ENCODE assay signal across 8 cellular contexts in the genomic region with DNA sequence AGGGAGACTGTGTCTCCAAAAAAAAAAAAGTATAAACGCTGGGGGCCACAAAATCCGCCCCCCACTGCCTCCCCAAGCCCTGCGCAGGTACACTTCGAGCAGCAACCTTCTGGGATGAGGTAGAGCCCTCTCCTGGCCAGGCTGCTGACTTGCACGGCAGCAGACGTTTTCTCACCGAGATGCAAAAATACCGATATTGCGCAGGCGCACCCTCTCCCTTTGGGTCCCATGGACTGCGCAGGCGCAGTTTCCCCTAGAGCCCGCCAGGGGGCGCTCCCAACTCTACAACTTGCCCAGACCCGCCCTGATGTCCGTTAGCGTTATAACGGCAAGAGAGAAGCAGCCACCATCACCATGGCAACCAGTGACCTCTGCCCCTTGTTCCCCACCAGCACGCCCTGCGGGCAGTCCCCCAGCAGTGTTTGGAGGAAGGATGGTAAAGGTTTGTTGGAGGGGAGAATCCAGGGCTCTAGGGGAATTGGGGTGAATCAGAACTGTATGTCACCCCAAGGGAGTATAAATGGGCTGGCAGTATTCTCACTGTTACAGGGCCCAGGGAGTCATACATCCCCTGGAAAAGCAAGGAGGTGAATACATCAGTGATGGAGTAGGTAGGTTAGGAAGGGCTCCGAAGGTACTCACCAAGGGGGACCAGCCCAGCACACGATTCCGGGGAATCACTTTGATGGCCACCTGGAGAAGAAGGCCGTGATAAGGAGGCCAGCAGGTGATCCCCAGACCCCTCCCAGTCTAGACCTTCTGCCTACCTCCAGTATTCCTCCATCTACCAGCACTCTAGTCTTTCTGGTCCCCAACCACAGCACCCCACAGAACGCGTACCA. TPM values are rescaled to one million over a fixed set of nuclear protein-coding genes. Genes with fewer than 3 reads are reported as not detected.
DNase-seq lines count a peak whose midpoint lies in the region; ATAC-seq and TF ChIP-seq lines count a peak whose summit lies in the region.

No MANE protein-coding gene starts in this region.

- H3K27me3 Mint-ChIP-seq in T-cell: no peaks in the 10 kb centered on the region

- H3K9me3 Mint-ChIP-seq in T-cell: no peaks in the 10 kb centered on the region

- H3K36me3 Mint-ChIP-seq in T-cell: peaks cover 30% of the 10 kb centered on the region

- WGBS in heart left ventricle, 4 donors: 20 to 61% (median 32%) methylated on average over 14 to 26 of the region's 26 CpGs

- peaks cover 0 to 20% (median under 1%) of the 10 kb centered on the region in 9 donors for H3K36me3 ChIP-seq in heart left ventricle
- peaks cover 1% of the 10 kb centered on the region for H3K36me3 ChIP-seq in upper lobe of right lung

- H3K4me1 Mint-ChIP-seq in T-cell: peaks cover 62 to 75% (median 67%) of the 10 kb centered on the region in 3 donors

- no peaks in the 10 kb centered on the region for H3K9me3 ChIP-seq in heart left ventricle
- H3K9me3 ChIP-seq in upper lobe of right lung: no peaks in the 10 kb centered on the region

- H3K27me3 ChIP-seq in heart left ventricle: no peaks in the 10 kb centered on the region
- no peaks in the 10 kb centered on the region for H3K27me3 ChIP-seq in upper lobe of right lung

- no peak for TF ChIP-seq POLR2A in heart left ventricle (IDR thresholded peaks at IDR 0.05)

- ATAC-seq in T-cell (replicated peaks in 1 of 4): peak; percentile 28 to 38 (median 34)
- ATAC-seq in heart left ventricle: peak; percentile 55 to 79 (median 76)
- ATAC-seq in upper lobe of right lung: peak; percentile 86

- peak; percentile 81 to 96 (median 93) for TF ChIP-seq CTCF in heart left ventricle (IDR thresholded peaks at IDR 0.05)
- TF ChIP-seq CTCF in upper lobe of right lung (IDR thresholded peaks at IDR 0.05): peak; percentile 91

- H3K27ac ChIP-seq in heart left ventricle (peak overlapping the region in 2 of 12 donors; percentile 52 to 85), upper lobe of right lung (peak overlapping the region; percentile 89)

- POLR2A ChIA-PET in HEK293T (lab: Yijun Ruan, JAX) (no interaction called here), T-cell (lab: Charles Lee) (interaction anchor here in 1 of 2 donors (0.6 kb wide), 1 partner anchor 115 kb away, joined by 3 read pairs; the partner anchor contains the start of gene HDAC6)

- intact Hi-C loops in heart left ventricle (cut with DNase I): loop anchor here in 3 of 10 donors (2.0 to 10.0 kb wide), 4 partner anchors 19 to 243 kb away; partner anchors contain the start of genes HDAC6 (in 1 of the 3) and TFE3 (in 1 of the 3)
- intact Hi-C loops in posterior vena cava (cut with DNase I): loop anchor here in 1 of 2 donors (10.0 kb wide), 1 partner anchor 57 kb away; the partner anchor contains the start of gene KCND1
- intact Hi-C loops in upper lobe of right lung (cut with DNase I): no loop called here

- H3K4me1 ChIP-seq in heart left ventricle: peaks cover 0 to 18% (median 2%) of the 10 kb centered on the region in 12 donors
- H3K4me1 ChIP-seq in upper lobe of right lung: peaks cover 6% of the 10 kb centered on the region

- CTCF ChIA-PET in HEK293T (lab: Yijun Ruan, JAX): interaction anchor here (0.7 kb wide), 1 partner anchor 285 kb away, joined by 3 read pairs; no protein-coding TSS in a partner anchor
- CTCF ChIA-PET in T-cell (lab: Charles Lee): interaction anchor here (0.7 to 1.8 kb wide), 3 partner anchors 23 to 369 kb away, joined by 3 to 5 read pairs (median 3); no protein-coding TSS in a partner anchor

- H3K4me3 Mint-ChIP-seq in T-cell: peak overlapping the region; percentile 86 to 97 (median 96)

- H3K4me3 ChIP-seq in heart left ventricle: peak overlapping the region in 7 of 12 donors; percentile 15 to 74 (median 33)
- peak overlapping the region; percentile 57 for H3K4me3 ChIP-seq in upper lobe of right lung

- peak overlapping the region; percentile 74 to 97 for H3K27ac Mint-ChIP-seq in T-cell

- DNase-seq in EL: peak; percentile 86
- DNase-seq in HEK293T (ENCODE audit: extremely low spot score): peak; percentile 90
- peak; percentile 92 for DNase-seq in NCI-H146 (lab: John Stamatoyannopoulos, UW)
- peak; percentile 80 to 91 (median 86) for DNase-seq in T-cell
- peak; percentile 81 for DNase-seq in amniotic epithelial cell (ENCODE audit: low read depth)
- peak; percentile 85 to 92 (median 86) for DNase-seq in heart left ventricle
- peak; percentile 96 for DNase-seq in posterior vena cava (ENCODE audit: low spot score)
- DNase-seq in upper lobe of right lung: peak; percentile 90

TF ChIP-seq in HEK293T, 16 proteins besides CTCF, POLR2A, EP300 and RAD21:
- TF ChIP-seq ZNF384 (IDR thresholded peaks at IDR 0.05) (no peak), SP1 (IDR thresholded peaks at IDR 0.05) (no peak), NFRKB (IDR thresholded peaks at IDR 0.05) (no peak), ARNT (IDR thresholded peaks at IDR 0.05) (no peak), TARDBP (IDR thresholded peaks at IDR 0.05) (no peak), ELF4 (IDR thresholded peaks at IDR 0.05) (no peak), FOXM1 (IDR thresholded peaks at IDR 0.05; ENCODE audit: borderline replicate concordance) (no peak), HDGF (IDR thresholded peaks at IDR 0.05; ENCODE audit: borderline replicate concordance) (no peak)
TF ChIP-seq in HEK293T: peak in this region for 0.

RNA-seq across cellular contexts. Expression of gene PIM2, which starts 1.5 kb away (rescaled TPM):
- total RNA-seq in T-cell (100 to 1,000 TPM; 152 to 325 (median 160) TPM), heart left ventricle (10 to 100 TPM in 2 of 9 donors, 1 to 10 TPM in 7; 2.3 to 13.3 (median 3.5) TPM), posterior vena cava (1 to 10 TPM; 3.0 to 4.2 TPM), upper lobe of right lung (14.4 TPM)
- polyA plus RNA-seq in heart left ventricle: 1 to 10 TPM; 2.0 to 5.4 TPM

RNA-seq across cellular contexts. Expression of gene SLC35A2, which starts 5.9 kb away (rescaled TPM):
- total RNA-seq in T-cell: 10 to 100 TPM; 14.2 to 35.1 (median 16.2) TPM
- total RNA-seq in heart left ventricle: 10 to 100 TPM; 10.5 to 23.3 (median 14.4) TPM
- polyA plus RNA-seq in heart left ventricle: 10 to 100 TPM in 1 of 2 donors, 1 to 10 TPM in 1; 6.1 to 28.5 TPM
- 10 to 100 TPM; 11.5 to 14.7 TPM for total RNA-seq in posterior vena cava
- total RNA-seq in upper lobe of right lung: 22.6 TPM

RNA-seq across cellular contexts. Expression of gene PQBP1, which starts 19.6 kb away (rescaled TPM):
- total RNA-seq in T-cell (10 to 100 TPM; 62.5 to 79.5 (median 73.9) TPM), heart left ventricle (10 to 100 TPM; 45.3 to 67.0 (median 52.9) TPM), posterior vena cava (10 to 100 TPM; 43.2 to 48.9 TPM), upper lobe of right lung (61.3 TPM)
- polyA plus RNA-seq in heart left ventricle: 10 to 100 TPM; 88.0 to 99.0 TPM

RNA-seq across cellular contexts. Expression of gene TIMM17B, which starts 19.8 kb away (rescaled TPM):
- total RNA-seq in T-cell (10 to 100 TPM; 40.5 to 52.1 (median 49.3) TPM), heart left ventricle (10 to 100 TPM; 57.1 to 86.9 (median 71.0) TPM), posterior vena cava (10 to 100 TPM; 25.2 to 29.0 TPM), upper lobe of right lung (32.9 TPM)
- 10 to 100 TPM; 74.0 to 91.0 TPM for polyA plus RNA-seq in heart left ventricle

RNA-seq across cellular contexts. Expression of gene OTUD5, which starts 40.0 kb away (rescaled TPM):
- total RNA-seq in T-cell (10 to 100 TPM; 87.2 to 92.5 (median 89.7) TPM), heart left ventricle (10 to 100 TPM; 17.6 to 31.1 (median 24.6) TPM), posterior vena cava (10 to 100 TPM; 36.0 to 36.9 TPM), upper lobe of right lung (42.6 TPM)
- 10 to 100 TPM; 17.2 to 32.7 TPM for polyA plus RNA-seq in heart left ventricle

Comparison
In these comparisons a context has a peak if more than half of its experiments do, and no peak if none do; other contexts are left out.
1. ATAC-seq: peak in every context shown above with its lines; median percentile 86 in upper lobe of right lung; 76 in heart left ventricle; 34 in T-cell.